ENCODE assay signal across 21 cellular contexts in genomic region chr10:71126432-71126831, GRCh38.
A peak's percentile ranks its signal among the peaks of the same experiment; 100 is the strongest.
DNase-seq lines count a peak whose midpoint lies in the region; ATAC-seq lines count a peak whose summit lies in the region.
"Had no signal": no experiment of that assay in that cellular context is flagged by ENCODE, and none has a peak within 500 bp of the region (broad histone marks: within the 10 kb centered on the region; RNA-seq: fewer than 3 reads in every experiment).

No MANE protein-coding gene starts in this region.

- H4K91ac ChIP-seq in neuronal stem cell (ENCODE audit: low read depth, low read length, poor library complexity), result no peak overlapping the region

- no peak overlapping the region for H2AFZ ChIP-seq in neuronal stem cell (ENCODE audit: low read length)
- H2AFZ ChIP-seq: PC-9 had no signal

- no peak overlapping the region for H2BK12ac ChIP-seq in neuronal stem cell (ENCODE audit: low read length)

- H3K4me3 ChIP-seq in H7 (ENCODE audit: insufficient read depth, low read depth, low read length), result no peak overlapping the region
- no peak overlapping the region for H3K4me3 ChIP-seq in neuronal stem cell (ENCODE audit: low read length in 2 of 2)
- H3K4me3 ChIP-seq: A549, MG63, PC-9 had no signal

- ATAC-seq in GM21447 (IDR thresholded peaks at IDR 0.05; ENCODE audit: unreplicated experiment), result no peak
- ATAC-seq: A549 had no signal

- H3K27ac ChIP-seq in neuronal stem cell (replicated peaks; ENCODE audit: low read length), result no peak overlapping the region
- H3K27ac ChIP-seq: A549, PC-9 had no signal

- no peaks in the 10 kb centered on the region; the same call in 1 of the 2 replicates for H3K27me3 ChIP-seq in H7 (ENCODE audit: control insufficient read depth, insufficient read depth, low read length)
- H3K27me3 ChIP-seq in neuronal stem cell (ENCODE audit: control insufficient read depth in 3 of 3, insufficient read depth in 3 of 3, low read depth in 1 of 3, low read length in 3 of 3), result peaks cover 0 to 2% (median 0%) of the 10 kb centered on the region in 3 experiments

- H3K23ac ChIP-seq in neuronal stem cell (ENCODE audit: low read depth, low read length, poor library complexity), result no peak overlapping the region

- no peaks in the 10 kb centered on the region for H3K36me3 ChIP-seq in H7 (replicated peaks; ENCODE audit: control insufficient read depth, insufficient read depth, low read length)
- no peaks in the 10 kb centered on the region for H3K36me3 ChIP-seq in neuronal stem cell (replicated peaks in 1 of 2; ENCODE audit: control insufficient read depth in 2 of 2, insufficient read depth in 2 of 2, low read length in 2 of 2)
- H3K36me3 ChIP-seq: MG63 had no signal

- WGBS in neuronal stem cell (ENCODE audit: extremely low coverage in 2 of 2, insufficient read length in 2 of 2, insufficient replicate concordance in 1 of 2), 2 donors, result no CpG with 5 or more reads among the region's 7 CpGs

- DNase-seq in GM03348 (ENCODE audit: low spot score) (peak; percentile 3), H7 (peak; percentile 16), iPS-NIHi11 (ENCODE audit: low spot score) (peak; percentile 2), neuronal stem cell (ENCODE audit: low spot score) (no peak), KBM-7 (no peak), NCI-H146 treated with DMSO at 0.1 percent for 48 hours (lab: John Stamatoyannopoulos, UW; ENCODE audit: unreplicated experiment) (no peak)
- DNase-seq: C1 segment of cervical spinal cord; CD4-positive, alpha-beta memory T cell; COR-L47; DMS53; KG1; MG63; NCI-H1694; NCI-H2029 treated with DMSO at 0.1 percent for 48 hours; NCI-H446 treated with DMSO at 0.1 percent for 48 hours; NCI-H526 treated with DMSO at 0.1 percent for 48 hours; PC-9; RPMI8226; SHP77 had no signal

- H4K8ac ChIP-seq in neuronal stem cell (ENCODE audit: low read depth, low read length), result no peak overlapping the region

- H2BK120ac ChIP-seq in neuronal stem cell (ENCODE audit: low read depth, low read length), result no peak overlapping the region

- peak overlapping the region; percentile 50 for H3K18ac ChIP-seq in neuronal stem cell (ENCODE audit: low read length)

- no peak overlapping the region for H2AK5ac ChIP-seq in neuronal stem cell (ENCODE audit: low read depth, low read length)

- in situ Hi-C loops in KBM-7 (cut with MboI; ENCODE audit: low pct_unique_long_range_greater_than_20kb, low sequenced_read_pairs), result no loop called here

- no peak overlapping the region for H3K9ac ChIP-seq in neuronal stem cell (ENCODE audit: low read depth, low read length, poor library complexity)

- no peak overlapping the region for H3K4ac ChIP-seq in neuronal stem cell (ENCODE audit: low read length)

- H2BK5ac ChIP-seq in neuronal stem cell (ENCODE audit: low read length), result no peak overlapping the region

- peaks cover 0 to 12% of the 10 kb centered on the region in 2 donors for H3K4me1 ChIP-seq in neuronal stem cell (ENCODE audit: control insufficient read depth in 2 of 2, insufficient read depth in 1 of 2, low read depth in 1 of 2, low read length in 2 of 2)
- H3K4me1 ChIP-seq: A549 had no signal

- H3K14ac ChIP-seq in neuronal stem cell (ENCODE audit: low read length), result no peak overlapping the region

- no peak overlapping the region for H3K4me2 ChIP-seq in neuronal stem cell (ENCODE audit: insufficient read depth, low read length, poor library complexity, severe bottlenecking)
- H3K4me2 ChIP-seq: A549, PC-9 had no signal

- no peaks in the 10 kb centered on the region for H3K79me1 ChIP-seq in neuronal stem cell (ENCODE audit: low read depth, low read length)

- H3K9me3 ChIP-seq in neuronal stem cell (replicated peaks in 1 of 2; ENCODE audit: control insufficient read depth in 2 of 2, insufficient read depth in 1 of 2, low read depth in 1 of 2, low read length in 2 of 2), result no peaks in the 10 kb centered on the region
- H3K9me3 ChIP-seq: A549, MG63 had no signal

- H2BK15ac ChIP-seq in neuronal stem cell (ENCODE audit: low read length), result no peak overlapping the region

Comparison
In these comparisons a context has a peak if more than half of its experiments do, and no peak if none do; other contexts are left out.
1. DNase-seq: peak in GM03348 (single experiment), H7 (single experiment) and iPS-NIHi11 (single experiment); none in neuronal stem cell (single experiment), KBM-7 (single experiment) and NCI-H146 treated with DMSO at 0.1 percent for 48 hours (single experiment).